Comparison of ENCODE assay signal across 15 cellular contexts in genomic region chr5:55540525-55540924, GRCh38. TPM values are rescaled to one million over a fixed set of nuclear protein-coding genes. Genes with fewer than 3 reads are reported as not detected.
DNase-seq lines count a peak whose midpoint lies in the region; ATAC-seq and TF ChIP-seq lines count a peak whose summit lies in the region.
"Had no signal": no experiment of that assay in that cellular context is flagged by ENCODE, and none has a peak within 500 bp of the region (broad histone marks: within the 10 kb centered on the region; RNA-seq: fewer than 3 reads in every experiment).

No MANE protein-coding gene starts in this region.

- no peaks in the 10 kb centered on the region for H3K27me3 ChIP-seq in CD4-positive, alpha-beta T cell (ENCODE audit: control insufficient read depth, insufficient read depth, low read length)
- H3K27me3 ChIP-seq: adrenal gland, BLaER1 had no signal

- no peak overlapping the region for H3K4me3 Mint-ChIP-seq in CD4-positive, alpha-beta T cell
- H3K4me3 Mint-ChIP-seq in activated T-helper 1 cell treated with anti-CD3 and anti-CD28 coated beads, Interleukin-12 subunit alpha, Interleukin-12 subunit beta, Interleukin-2, Interleukin-4 antibody, amounts not matched to agents 30 ng/mL and 10 ng/mL and 1 ng/mL, durations not matched to agents 14 hours and 24 hours and 36 hours = peak overlapping the region; percentile 28

- H3K27me3 Mint-ChIP-seq in CD4-positive, alpha-beta T cell = no peaks in the 10 kb centered on the region
- H3K27me3 Mint-ChIP-seq in activated T-helper 1 cell treated with anti-CD3 and anti-CD28 coated beads, Interleukin-12 subunit alpha, Interleukin-12 subunit beta, Interleukin-2, Interleukin-4 antibody, amounts not matched to agents 30 ng/mL and 10 ng/mL and 1 ng/mL, durations not matched to agents 14 hours and 24 hours and 36 hours (ENCODE audit: insufficient read depth) = peaks cover 5% of the 10 kb centered on the region

- H3K4me1 Mint-ChIP-seq in CD4-positive, alpha-beta T cell (ENCODE audit: low read depth) = peaks cover 36% of the 10 kb centered on the region
- H3K4me1 Mint-ChIP-seq in activated T-helper 1 cell treated with anti-CD3 and anti-CD28 coated beads, Interleukin-12 subunit alpha, Interleukin-12 subunit beta, Interleukin-2, Interleukin-4 antibody, amounts not matched to agents 30 ng/mL and 10 ng/mL and 1 ng/mL, durations not matched to agents 14 hours and 24 hours and 36 hours (ENCODE audit: low read depth) = peaks cover 40% of the 10 kb centered on the region

- no peaks in the 10 kb centered on the region for H3K9me3 Mint-ChIP-seq in CD4-positive, alpha-beta T cell
- H3K9me3 Mint-ChIP-seq in activated T-helper 1 cell treated with anti-CD3 and anti-CD28 coated beads, Interleukin-12 subunit alpha, Interleukin-12 subunit beta, Interleukin-2, Interleukin-4 antibody, amounts not matched to agents 30 ng/mL and 10 ng/mL and 1 ng/mL, durations not matched to agents 14 hours and 24 hours and 36 hours = no peaks in the 10 kb centered on the region

- TF ChIP-seq CTCF in CD4-positive, alpha-beta T cell (IDR thresholded peaks at IDR 0.05) = no peak

- intact Hi-C loops in CD4-positive, alpha-beta T cell (cut with DNase I, micrococcal nuclease) = no loop called here
- intact Hi-C loops in activated T-helper 1 cell treated with anti-CD3 and anti-CD28 coated beads, Interleukin-12 subunit alpha, Interleukin-12 subunit beta, Interleukin-2, Interleukin-4 antibody, amounts not matched to agents 30 ng/mL and 10 ng/mL and 1 ng/mL, durations not matched to agents 14 hours and 24 hours and 36 hours (cut with micrococcal nuclease) = no loop called here

- no peaks in the 10 kb centered on the region for H3K36me3 Mint-ChIP-seq in CD4-positive, alpha-beta T cell (ENCODE audit: low read depth)
- H3K36me3 Mint-ChIP-seq in activated T-helper 1 cell treated with anti-CD3 and anti-CD28 coated beads, Interleukin-12 subunit alpha, Interleukin-12 subunit beta, Interleukin-2, Interleukin-4 antibody, amounts not matched to agents 30 ng/mL and 10 ng/mL and 1 ng/mL, durations not matched to agents 14 hours and 24 hours and 36 hours (ENCODE audit: low read depth) = no peaks in the 10 kb centered on the region

- no peak for ATAC-seq in CD4-positive, alpha-beta T cell (ENCODE audit: poor library complexity)
- ATAC-seq in GM18511 (IDR thresholded peaks at IDR 0.05; ENCODE audit: unreplicated experiment) = peak; percentile 54
- ATAC-seq in HG03521 (IDR thresholded peaks at IDR 0.05; ENCODE audit: unreplicated experiment) = peak; percentile 42
- ATAC-seq: esophagus mucosa had no signal

- CTCF ChIA-PET in CD4-positive, alpha-beta T cell (lab: Charles Lee) = no interaction called here

- no peaks in the 10 kb centered on the region for H3K9me3 ChIP-seq in CD4-positive, alpha-beta T cell (ENCODE audit: control insufficient read depth, low read length)
- H3K9me3 ChIP-seq: adrenal gland, BLaER1, left lung, SK-N-SH had no signal

- peak overlapping the region; percentile 32 for H3K27ac Mint-ChIP-seq in CD4-positive, alpha-beta T cell
- H3K27ac Mint-ChIP-seq in activated T-helper 1 cell treated with anti-CD3 and anti-CD28 coated beads, Interleukin-12 subunit alpha, Interleukin-12 subunit beta, Interleukin-2, Interleukin-4 antibody, amounts not matched to agents 30 ng/mL and 10 ng/mL and 1 ng/mL, durations not matched to agents 14 hours and 24 hours and 36 hours = peak overlapping the region; percentile 61

- POLR2A ChIA-PET in CD4-positive, alpha-beta T cell (lab: Charles Lee) = interaction anchor here (1.4 kb wide), 1 partner anchor 110 kb away, joined by 4 read pairs; no protein-coding TSS in a partner anchor

- DNase-seq in CD4-positive, alpha-beta T cell = no peak
- DNase-seq in activated T-helper 1 cell treated with anti-CD3 and anti-CD28 coated beads, Interleukin-12 subunit alpha, Interleukin-12 subunit beta, Interleukin-2, Interleukin-4 antibody, amounts not matched to agents 30 ng/mL and 10 ng/mL and 1 ng/mL, durations not matched to agents 14 hours and 24 hours and 36 hours (ENCODE audit: low spot score) = no peak
- DNase-seq in NCI-H2107 (lab: John Stamatoyannopoulos, UW) (no peak), NCI-H446 treated with DMSO at 0.1 percent for 48 hours (lab: John Stamatoyannopoulos, UW) (no peak), substantia nigra (lab: John Stamatoyannopoulos, UW) (no peak), OCI-M1 (lab: John Stamatoyannopoulos, UW) (no peak)
- DNase-seq: adrenal gland; hippocampal formation; left lung; NK-92 treated with Interleukin-12 subunit alpha and Interleukin-12 subunit beta, amount 100 ng/mL, for 24 hours; SK-N-SH had no signal

- no peak overlapping the region for H3K27ac ChIP-seq in CD4-positive, alpha-beta T cell (ENCODE audit: low read depth, low read length)
- H3K27ac ChIP-seq in substantia nigra (ENCODE audit: low read depth, low read length, poor library complexity, severe bottlenecking) = no peak overlapping the region
- H3K27ac ChIP-seq: adrenal gland, BLaER1, left lung had no signal

RNA-seq across cellular contexts. Expression of gene PLPP1, which starts 5.8 kb away (rescaled TPM):
- total RNA-seq in CD4-positive, alpha-beta T cell = 1 to 10 TPM; 2.9 to 3.0 TPM
- total RNA-seq in activated T-helper 1 cell treated with anti-CD3 and anti-CD28 coated beads, Interleukin-12 subunit alpha, Interleukin-12 subunit beta, Interleukin-2, Interleukin-4 antibody, amounts not matched to agents 30 ng/mL and 10 ng/mL and 1 ng/mL, durations not matched to agents 14 hours and 24 hours and 36 hours = 25.8 and 27.5 TPM in 2 replicates
